ENCODE assay signal across 21 cellular contexts in genomic region chr10:5655003-5655600, GRCh38. TPM values are rescaled to one million over a fixed set of nuclear protein-coding genes. Genes with fewer than 3 reads are reported as not detected.
A peak's percentile ranks its signal among the peaks of the same experiment; 100 is the strongest.
DNase-seq lines count a peak whose midpoint lies in the region; ATAC-seq, FAIRE-seq and TF ChIP-seq lines count a peak whose summit lies in the region.
"Had no signal": no experiment of that assay in that cellular context is flagged by ENCODE, and none has a peak within 500 bp of the region (broad histone marks: within the 10 kb centered on the region; RNA-seq: fewer than 3 reads in every experiment).

No MANE protein-coding gene starts in this region.

- no peak for TF ChIP-seq EP300 in GM12878 (IDR thresholded peaks at IDR 0.05; ENCODE audit: borderline replicate concordance in 1 of 2, control insufficient read depth in 1 of 2, low read depth in 2 of 2, low read length in 2 of 2)

- intact Hi-C loops in GM12878 (cut with micrococcal nuclease; ENCODE audit: unreplicated experiment): no loop called here

- TF ChIP-seq CTCF in GM12878 (IDR thresholded peaks at IDR 0.05 in 2 of 3, conservative IDR thresholded peaks at IDR 0.05 in 1 of 3; ENCODE audit: control insufficient read depth in 2 of 3, extremely low read depth in 1 of 3, insufficient read depth in 1 of 3, low read depth in 3 of 3, low read length in 3 of 3) (no peak), nephron progenitor cell (IDR thresholded peaks at IDR 0.05) (no peak)

- H3K9ac ChIP-seq in GM12878 (ENCODE audit: control insufficient read depth, insufficient read depth, low read length): no peak overlapping the region

- peak; percentile 24 for ATAC-seq in activated CD8-positive, alpha-beta memory T cell treated with anti-CD3 and anti-CD28 coated beads, Interleukin-2, amount 10 ng/mL, durations not matched to agents 7 days and 5 days
- ATAC-seq in GM12878: no peak
- no peak for ATAC-seq in GM18907 (IDR thresholded peaks at IDR 0.05; ENCODE audit: unreplicated experiment)
- ATAC-seq: left lung, PC-3 had no signal

- H3K27ac ChIP-seq in GM12878 (ENCODE audit: control insufficient read depth, insufficient read depth): no peak overlapping the region
- H3K27ac ChIP-seq: brain microvascular endothelial cell, HL-60, left lung, right atrium auricular region, SJCRH30, WERI-Rb-1 had no signal

- H3K9me3 Mint-ChIP-seq in activated CD8-positive, alpha-beta memory T cell treated with anti-CD3 and anti-CD28 coated beads, Interleukin-2, amount 10 ng/mL, durations not matched to agents 7 days and 5 days (ENCODE audit: low read depth): no peaks in the 10 kb centered on the region
- H3K9me3 Mint-ChIP-seq in nephron progenitor cell: no peaks in the 10 kb centered on the region

- CTCF ChIA-PET in activated CD8-positive, alpha-beta memory T cell treated with anti-CD3 and anti-CD28 coated beads, Interleukin-2, amount 10 ng/mL, durations not matched to agents 7 days and 5 days (lab: Charles Lee): interaction anchor here (1.0 kb wide), 1 partner anchor 25 kb away, joined by 3 read pairs; no protein-coding TSS in a partner anchor
- CTCF ChIA-PET in GM12878 (lab: Yijun Ruan, JAX): interaction anchor here (1.5 kb wide), 1 partner anchor 25 kb away, joined by 4 read pairs; no protein-coding TSS in a partner anchor

- no peaks in the 10 kb centered on the region for H3K27me3 Mint-ChIP-seq in activated CD8-positive, alpha-beta memory T cell treated with anti-CD3 and anti-CD28 coated beads, Interleukin-2, amount 10 ng/mL, durations not matched to agents 7 days and 5 days
- peaks cover 6% of the 10 kb centered on the region for H3K27me3 Mint-ChIP-seq in nephron progenitor cell (ENCODE audit: low read depth, poor library complexity)

- no peaks in the 10 kb centered on the region; a peak in 2 of 4 replicates for H3K27me3 ChIP-seq in GM12878 (replicated peaks in 1 of 2; ENCODE audit: control insufficient read depth in 2 of 2, insufficient read depth in 2 of 2, low read length in 1 of 2)
- H3K27me3 ChIP-seq: brain microvascular endothelial cell, left lung, right atrium auricular region, SJCRH30 had no signal

- POLR2A ChIA-PET in GM12878 (lab: Charles Lee): interaction anchor here (0.7 kb wide), 1 partner anchor 15 kb away, joined by 3 read pairs; no protein-coding TSS in a partner anchor

- peak overlapping the region; percentile 20 for H3K4me3 ChIP-seq in Jurkat, Clone E6-1 (ENCODE audit: low read length)
- no peak overlapping the region for H3K4me3 ChIP-seq in GM12878
- H3K4me3 ChIP-seq: left lung, right atrium auricular region, SJCRH30 had no signal

- no peak for TF ChIP-seq POLR2A in GM12878 (IDR thresholded peaks at IDR 0.05; ENCODE audit: low read depth, low read length)

- H3K79me2 ChIP-seq in GM12878 (ENCODE audit: control insufficient read depth, insufficient read depth, low read length): no peaks in the 10 kb centered on the region

- H3K27ac Mint-ChIP-seq in activated CD8-positive, alpha-beta memory T cell treated with anti-CD3 and anti-CD28 coated beads, Interleukin-2, amount 10 ng/mL, durations not matched to agents 7 days and 5 days: no peak overlapping the region
- peak overlapping the region; percentile 56 for H3K27ac Mint-ChIP-seq in nephron progenitor cell

- in situ Hi-C loops in GM12878 (cut with MboI): no loop called here

- peaks cover 33% of the 10 kb centered on the region for H3K4me1 Mint-ChIP-seq in activated CD8-positive, alpha-beta memory T cell treated with anti-CD3 and anti-CD28 coated beads, Interleukin-2, amount 10 ng/mL, durations not matched to agents 7 days and 5 days
- peaks cover 48% of the 10 kb centered on the region for H3K4me1 Mint-ChIP-seq in nephron progenitor cell

- H4K20me1 ChIP-seq in GM12878 (ENCODE audit: control insufficient read depth, insufficient read depth): no peaks in the 10 kb centered on the region

- peak overlapping the region; percentile 1; the same call in 1 of the 2 replicates for H3K4me2 ChIP-seq in GM12878 (ENCODE audit: control insufficient read depth, insufficient read depth)

- SMC1A ChIA-PET in GM12878 (lab: Charles Lee; ENCODE audit: uncharacterized antibody, unreplicated experiment): no interaction called here

- no peak overlapping the region for H3K4me3 Mint-ChIP-seq in activated CD8-positive, alpha-beta memory T cell treated with anti-CD3 and anti-CD28 coated beads, Interleukin-2, amount 10 ng/mL, durations not matched to agents 7 days and 5 days
- H3K4me3 Mint-ChIP-seq in nephron progenitor cell: no peak overlapping the region

- no peak for DNase-seq in activated CD8-positive, alpha-beta memory T cell treated with anti-CD3 and anti-CD28 coated beads, Interleukin-2, amount 10 ng/mL, durations not matched to agents 7 days and 5 days
- DNase-seq in activated CD8-positive, alpha-beta memory T cell treated with anti-CD3 and anti-CD28 coated beads for 24 hours: no peak
- peak; percentile 92 for DNase-seq in Jurkat, Clone E6-1 (ENCODE audit: low read depth, low spot score)
- DNase-seq in GM12878 (ENCODE audit: low read depth, low spot score) (no peak), nephron progenitor cell (no peak), RKO (ENCODE audit: low spot score) (no peak), COLO668 (lab: John Stamatoyannopoulos, UW; ENCODE audit: unreplicated experiment) (no peak)
- DNase-seq: brain microvascular endothelial cell, GDM1, IMR-90, left lung, NCI-H187 treated with DMSO at 0.1 percent for 48 hours, NCI-H345, NCI-H82, SJCRH30, WERI-Rb-1 had no signal

- WGBS in GM12878 (ENCODE audit: insufficient coverage, insufficient replicate concordance, low lambda C conversion rate, missing lambda C conversion rate): 50% methylated on average over 9 of the region's 9 CpGs

- TF ChIP-seq RAD21 in GM12878 (IDR thresholded peaks at IDR 0.05; ENCODE audit: insufficient read depth, low read depth, low read length): no peak

- H3K36me3 Mint-ChIP-seq in activated CD8-positive, alpha-beta memory T cell treated with anti-CD3 and anti-CD28 coated beads, Interleukin-2, amount 10 ng/mL, durations not matched to agents 7 days and 5 days: no peaks in the 10 kb centered on the region
- peaks cover 4% of the 10 kb centered on the region for H3K36me3 Mint-ChIP-seq in nephron progenitor cell (ENCODE audit: low read depth)

- H3K9me3 ChIP-seq in GM12878 (replicated peaks; ENCODE audit: control insufficient read depth, insufficient read depth, low read length): no peaks in the 10 kb centered on the region; the same call in 2 of the 3 replicates
- H3K9me3 ChIP-seq: left lung, right atrium auricular region, SJCRH30 had no signal

- RAD21 ChIA-PET in GM12878 (lab: Charles Lee; ENCODE audit: unreplicated experiment): no interaction called here

- no peak for FAIRE-seq in GM12878 (lab: Jason Lieb, UNC)
- FAIRE-seq: colon had no signal

- no TSS peak for BruUV-seq in GM12878 (replicated peaks; lab: Mats Ljungman, UMichigan)

- no peak overlapping the region for H2AFZ ChIP-seq in GM12878 (ENCODE audit: control insufficient read depth, low read depth, low read length)

- H3K4me1 ChIP-seq in GM12878 (ENCODE audit: control insufficient read depth, insufficient read depth, low read length): peaks cover 9% of the 10 kb centered on the region
- H3K4me1 ChIP-seq: right atrium auricular region, SJCRH30 had no signal

- no peaks in the 10 kb centered on the region for H3K36me3 ChIP-seq in GM12878 (ENCODE audit: control insufficient read depth in 2 of 2, insufficient read depth in 2 of 2, low read length in 1 of 2)
- H3K36me3 ChIP-seq: brain microvascular endothelial cell, SJCRH30, WERI-Rb-1 had no signal

RNA-seq across cellular contexts. Expression of gene ASB13, which starts 11.3 kb away (rescaled TPM):
- 1 to 10 TPM; 4.4 to 8.0 TPM for total RNA-seq in activated CD8-positive, alpha-beta memory T cell treated with anti-CD3 and anti-CD28 coated beads, Interleukin-2, amount 10 ng/mL, durations not matched to agents 7 days and 5 days
- 21.7 TPM for polyA plus RNA-seq in Jurkat, Clone E6-1 (2012; ENCODE audit: insufficient read depth, insufficient read length)
- not detected in 2 replicates for total RNA-seq in GM12878 (2013; cell fraction: nucleolus; rRNA removed)
- total RNA-seq in GM12878 (2014; rRNA removed) (0.06 and 0.16 TPM in 2 replicates), GM12878 (2014; rRNA removed; fragmentation: Illumina TruSeq; extraction: Trizol) (0.23 and 0.36 TPM in 2 replicates), GM12878 (2021) (0.59 and 0.90 TPM in 2 replicates)
- 0.62 TPM for polyA plus RNA-seq in GM12878 (2011; ENCODE audit: low read depth)
- polyA plus RNA-seq in GM12878 (2011; rRNA removed) (0.03 TPM in 1 of 2 replicates, not detected in the other), GM12878 (2014; fragmentation: Illumina TruSeq; extraction: Trizol) (0.13 TPM in 1 of 2 replicates, not detected in the other), GM12878 (2014; fragmentation: Nextera tagmentation; extraction: Ambion mirVana) (under 1 TPM in 1 of 2 experiments, not detected in 1; 0.02 TPM), GM12878 (2014; rRNA removed) (0.08 and 0.30 TPM in 2 replicates), GM12878 (2016; fragmentation: Nextera tagmentation; extraction: Ambion mirVana) (under 1 TPM; 0.05 to 0.19 TPM)
- polyA plus RNA-seq in GM12878 (2011; cell fraction: cytosol; rRNA removed): 0.04 TPM in 1 of 2 replicates, not detected in the other
- polyA plus RNA-seq in GM12878 (2011; cell fraction: nucleus; rRNA removed): 0.04 TPM in 1 of 2 replicates, not detected in the other
- 0.76 and 0.88 TPM in 2 replicates for polyA plus RNA-seq in GM12878 (2012)
- polyA minus RNA-seq in GM12878 (2011; rRNA and poly(A)+ RNA removed): not detected in 2 replicates
- polyA minus RNA-seq in GM12878 (2011; cell fraction: cytosol; rRNA and poly(A)+ RNA removed): 0.53 and 4.1 TPM in 2 replicates
- 0.19 TPM in 1 of 2 replicates, not detected in the other for polyA minus RNA-seq in GM12878 (2011; cell fraction: nucleus; rRNA and poly(A)+ RNA removed)

RNA-seq across cellular contexts. Expression of gene TASOR2, which starts 29.5 kb away (rescaled TPM):
- total RNA-seq in activated CD8-positive, alpha-beta memory T cell treated with anti-CD3 and anti-CD28 coated beads, Interleukin-2, amount 10 ng/mL, durations not matched to agents 7 days and 5 days: 10 to 100 TPM; 52.0 to 56.0 TPM
- polyA plus RNA-seq in Jurkat, Clone E6-1 (2012; ENCODE audit: insufficient read depth, insufficient read length): 19.0 TPM
- total RNA-seq in GM12878 (2013; cell fraction: nucleolus; rRNA removed): 176 and 191 TPM in 2 replicates
- total RNA-seq in GM12878 (2014; rRNA removed) (35.8 and 43.4 TPM in 2 replicates), GM12878 (2014; rRNA removed; fragmentation: Illumina TruSeq; extraction: Trizol) (52.0 and 54.7 TPM in 2 replicates), GM12878 (2021) (49.4 and 49.5 TPM in 2 replicates)
- polyA plus RNA-seq in GM12878 (2011; ENCODE audit: low read depth): 7.5 TPM
- polyA plus RNA-seq in GM12878 (2011; rRNA removed) (32.2 and 46.8 TPM in 2 replicates), GM12878 (2014; fragmentation: Illumina TruSeq; extraction: Trizol) (34.9 and 52.1 TPM in 2 replicates), GM12878 (2014; fragmentation: Nextera tagmentation; extraction: Ambion mirVana) (10 to 100 TPM in 1 of 2 experiments, 1 to 10 TPM in 1; 8.2 to 10.6 TPM), GM12878 (2014; rRNA removed) (23.3 and 29.8 TPM in 2 replicates), GM12878 (2016; fragmentation: Nextera tagmentation; extraction: Ambion mirVana) (10 to 100 TPM; 19.8 to 21.3 TPM)
- polyA plus RNA-seq in GM12878 (2011; cell fraction: cytosol; rRNA removed): 12.0 and 14.8 TPM in 2 replicates
- 66.5 and 66.8 TPM in 2 replicates for polyA plus RNA-seq in GM12878 (2011; cell fraction: nucleus; rRNA removed)
- polyA plus RNA-seq in GM12878 (2012): 14.0 and 16.2 TPM in 2 replicates
- polyA minus RNA-seq in GM12878 (2011; rRNA and poly(A)+ RNA removed): 53.3 and 58.7 TPM in 2 replicates
- 20.7 and 25.7 TPM in 2 replicates for polyA minus RNA-seq in GM12878 (2011; cell fraction: cytosol; rRNA and poly(A)+ RNA removed)
- polyA minus RNA-seq in GM12878 (2011; cell fraction: nucleus; rRNA and poly(A)+ RNA removed): 43.3 and 78.6 TPM in 2 replicates
